Comparison of ENCODE assay signal across 1 cellular context in genomic region chr13:108993346-108993745, GRCh38.
TF ChIP-seq lines count a peak whose summit lies in the region.

No MANE protein-coding gene starts in this region.

TF ChIP-seq in K562, 482 proteins besides CTCF, POLR2A, EP300 and RAD21:
- TF ChIP-seq NFE2 (IDR thresholded peaks at IDR 0.05; ENCODE audit: low read depth) (peak; percentile 33), ZNF408 (CRISPR knock-in tag; IDR thresholded peaks at IDR 0.05; ENCODE audit: low read depth) (no peak), ZNF316 (IDR thresholded peaks at IDR 0.05) (0 out of 2 replicates have a peak, but pooled peaks have one; percentile 21)
TF ChIP-seq in K562: peak in this region for 2.
